Comparison of ENCODE assay signal across 8 cellular contexts in genomic region chr20:32481311-32482103, GRCh38.
A peak's percentile ranks its signal among the peaks of the same experiment; 100 is the strongest.
DNase-seq lines count a peak whose midpoint lies in the region; ATAC-seq and TF ChIP-seq lines count a peak whose summit lies in the region.

No MANE protein-coding gene starts in this region.

- H3K27me3 Mint-ChIP-seq in brain, result no peaks in the 10 kb centered on the region

- intact Hi-C loops in left lung (cut with DNase I), result no loop called here

- H3K4me3 ChIP-seq in left lung, result peak overlapping the region; percentile 66 to 74
- peak overlapping the region; percentile 41 to 75 (median 64) for H3K4me3 ChIP-seq in subcutaneous abdominal adipose tissue (ENCODE audit: low read depth in 1 of 5, low read length in 5 of 5)

- no peaks in the 10 kb centered on the region for H3K36me3 ChIP-seq in left lung
- H3K36me3 ChIP-seq in subcutaneous abdominal adipose tissue (ENCODE audit: control insufficient read depth in 5 of 5, insufficient read depth in 5 of 5, low read length in 5 of 5), result no peaks in the 10 kb centered on the region

- H3K27me3 ChIP-seq in left lung (no peaks in the 10 kb centered on the region), subcutaneous abdominal adipose tissue (ENCODE audit: control insufficient read depth in 5 of 5, insufficient read depth in 4 of 5, low read length in 5 of 5) (no peaks in the 10 kb centered on the region)

- H3K4me1 ChIP-seq in left lung (peaks cover 30 to 66% of the 10 kb centered on the region in 2 donors), subcutaneous abdominal adipose tissue (ENCODE audit: control insufficient read depth in 5 of 5, insufficient read depth in 5 of 5, low read length in 5 of 5) (peaks cover 23 to 72% (median 61%) of the 10 kb centered on the region in 5 donors)

- peak; percentile 27 for DNase-seq in NCI-H748 (lab: John Stamatoyannopoulos, UW; ENCODE audit: unreplicated experiment)
- DNase-seq in NCI-H748 treated with DMSO at 0.1 percent for 48 hours (lab: John Stamatoyannopoulos, UW), result no peak
- peak in 1 of 2 donors; percentile 54 for DNase-seq in left lung
- no peak for DNase-seq in DMS114 treated with DMSO at 0.1 percent for 48 hours (lab: John Stamatoyannopoulos, UW; ENCODE audit: unreplicated experiment)
- no peak for DNase-seq in SIG-M5 (lab: John Stamatoyannopoulos, UW)

- H3K9me3 ChIP-seq in left lung, result no peaks in the 10 kb centered on the region
- H3K9me3 ChIP-seq in subcutaneous abdominal adipose tissue (ENCODE audit: control insufficient read depth in 5 of 5, low read length in 5 of 5), result no peaks in the 10 kb centered on the region

- H3K9ac ChIP-seq in subcutaneous abdominal adipose tissue (ENCODE audit: low read length in 5 of 5), result peak overlapping the region; percentile 58 to 73 (median 67)

- H3K4me3 Mint-ChIP-seq in brain, result peak overlapping the region; percentile 84 to 91 (median 86)

- TF ChIP-seq CTCF in brain (conservative IDR thresholded peaks at IDR 0.05) (no peak), left lung (IDR thresholded peaks at IDR 0.05) (no peak)

- peak overlapping the region; percentile 69 to 83 for H3K27ac ChIP-seq in left lung
- peak overlapping the region; percentile 76 for H3K27ac ChIP-seq in subcutaneous abdominal adipose tissue (ENCODE audit: low read depth, low read length)

- peaks cover 70% of the 10 kb centered on the region for H3K4me1 Mint-ChIP-seq in brain

- peaks cover 2% of the 10 kb centered on the region for H3K36me3 Mint-ChIP-seq in brain

- peak; percentile 4 for ATAC-seq in left lung
- no peak for ATAC-seq in GM21717 (IDR thresholded peaks at IDR 0.05; ENCODE audit: unreplicated experiment)

- H3K27ac Mint-ChIP-seq in brain, result peak overlapping the region; percentile 83 to 99 (median 91)

- no peaks in the 10 kb centered on the region for H3K9me3 Mint-ChIP-seq in brain
